In the genomic region with DNA sequence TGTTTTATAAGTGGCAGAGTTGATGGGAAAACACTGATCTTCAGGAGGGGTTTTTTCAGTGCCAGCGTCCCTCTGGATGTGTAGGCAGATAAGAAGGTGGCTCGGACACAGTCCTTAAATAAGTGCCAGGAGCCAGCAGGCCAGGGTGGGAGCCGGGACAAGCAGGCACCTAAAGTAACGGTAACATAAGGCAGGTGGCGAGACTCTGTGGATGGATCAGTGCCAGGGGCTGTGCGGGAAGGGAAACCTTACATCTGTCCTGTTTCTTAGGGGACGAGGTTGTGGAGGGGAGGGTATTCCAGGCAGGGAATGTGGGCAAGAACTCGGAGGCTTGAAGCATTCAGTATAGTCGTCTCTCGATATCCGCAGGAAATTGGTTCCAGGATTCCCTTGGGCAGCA, we compare ENCODE assay signal across 1 cellular context.
TF ChIP-seq lines count a peak whose summit lies in the region.

No MANE protein-coding gene starts in this region.

TF ChIP-seq in WTC11, 78 proteins besides CTCF, POLR2A, EP300 and RAD21 (continued from another document):
- TF ChIP-seq, protein P1, sequence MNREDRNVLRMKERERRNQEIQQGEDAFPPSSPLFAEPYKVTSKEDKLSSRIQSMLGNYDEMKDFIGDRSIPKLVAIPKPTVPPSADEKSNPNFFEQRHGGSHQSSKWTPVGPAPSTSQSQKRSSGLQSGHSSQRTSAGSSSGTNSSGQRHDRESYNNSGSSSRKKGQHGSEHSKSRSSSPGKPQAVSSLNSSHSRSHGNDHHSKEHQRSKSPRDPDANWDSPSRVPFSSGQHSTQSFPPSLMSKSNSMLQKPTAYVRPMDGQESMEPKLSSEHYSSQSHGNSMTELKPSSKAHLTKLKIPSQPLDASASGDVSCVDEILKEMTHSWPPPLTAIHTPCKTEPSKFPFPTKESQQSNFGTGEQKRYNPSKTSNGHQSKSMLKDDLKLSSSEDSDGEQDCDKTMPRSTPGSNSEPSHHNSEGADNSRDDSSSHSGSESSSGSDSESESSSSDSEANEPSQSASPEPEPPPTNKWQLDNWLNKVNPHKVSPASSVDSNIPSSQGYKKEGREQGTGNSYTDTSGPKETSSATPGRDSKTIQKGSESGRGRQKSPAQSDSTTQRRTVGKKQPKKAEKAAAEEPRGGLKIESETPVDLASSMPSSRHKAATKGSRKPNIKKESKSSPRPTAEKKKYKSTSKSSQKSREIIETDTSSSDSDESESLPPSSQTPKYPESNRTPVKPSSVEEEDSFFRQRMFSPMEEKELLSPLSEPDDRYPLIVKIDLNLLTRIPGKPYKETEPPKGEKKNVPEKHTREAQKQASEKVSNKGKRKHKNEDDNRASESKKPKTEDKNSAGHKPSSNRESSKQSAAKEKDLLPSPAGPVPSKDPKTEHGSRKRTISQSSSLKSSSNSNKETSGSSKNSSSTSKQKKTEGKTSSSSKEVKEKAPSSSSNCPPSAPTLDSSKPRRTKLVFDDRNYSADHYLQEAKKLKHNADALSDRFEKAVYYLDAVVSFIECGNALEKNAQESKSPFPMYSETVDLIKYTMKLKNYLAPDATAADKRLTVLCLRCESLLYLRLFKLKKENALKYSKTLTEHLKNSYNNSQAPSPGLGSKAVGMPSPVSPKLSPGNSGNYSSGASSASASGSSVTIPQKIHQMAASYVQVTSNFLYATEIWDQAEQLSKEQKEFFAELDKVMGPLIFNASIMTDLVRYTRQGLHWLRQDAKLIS (CRISPR knock-in tag; IDR thresholded peaks at IDR 0.05; ENCODE audit: borderline replicate concordance), result no peak
- TF ChIP-seq, protein P2, sequence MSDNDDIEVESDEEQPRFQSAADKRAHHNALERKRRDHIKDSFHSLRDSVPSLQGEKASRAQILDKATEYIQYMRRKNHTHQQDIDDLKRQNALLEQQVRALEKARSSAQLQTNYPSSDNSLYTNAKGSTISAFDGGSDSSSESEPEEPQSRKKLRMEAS (CRISPR knock-in tag; IDR thresholded peaks at IDR 0.05), result no peak
- no peak for TF ChIP-seq FOXJ3 (CRISPR knock-in tag; IDR thresholded peaks at IDR 0.05; ENCODE audit: borderline replicate concordance)
TF ChIP-seq in WTC11: peak in this region for 0.
